ENCODE assay signal across 8 cellular contexts in genomic region chrX:119790977-119791436, GRCh38. TPM values are rescaled to one million over a fixed set of nuclear protein-coding genes. Genes with fewer than 3 reads are reported as not detected.
DNase-seq lines count a peak whose midpoint lies in the region; ATAC-seq and TF ChIP-seq lines count a peak whose summit lies in the region.

No MANE protein-coding gene starts in this region.

- H3K27me3 ChIP-seq in colonic mucosa = no peaks in the 10 kb centered on the region
- H3K27me3 ChIP-seq in lower lobe of right lung (ENCODE audit: low read depth) = no peaks in the 10 kb centered on the region

- ATAC-seq in GM19438 (IDR thresholded peaks at IDR 0.05; ENCODE audit: low read depth, unreplicated experiment) = peak; percentile 4
- ATAC-seq in HG03571 (IDR thresholded peaks at IDR 0.05; ENCODE audit: unreplicated experiment) = peak; percentile 11
- ATAC-seq in lower lobe of right lung = peak; percentile 52 to 53

- H3K4me3 ChIP-seq in colonic mucosa (peak overlapping the region; percentile 60), lower lobe of right lung (peak overlapping the region; percentile 71)

- H3K9me3 ChIP-seq in colonic mucosa (no peaks in the 10 kb centered on the region), lower lobe of right lung (no peaks in the 10 kb centered on the region)

- peak overlapping the region; percentile 79 to 86 for H3K9ac ChIP-seq in colonic mucosa (ENCODE audit: low read depth in 2 of 2, low read length in 2 of 2)

- intact Hi-C loops in colonic mucosa (cut with DNase I) (loop anchor here (5.0 kb wide), 1 partner anchor 76 kb away; no protein-coding TSS in a partner anchor), lower lobe of right lung (cut with DNase I) (no loop called here)

- peaks cover 4% of the 10 kb centered on the region for H3K4me1 ChIP-seq in colonic mucosa
- peaks cover 24% of the 10 kb centered on the region for H3K4me1 ChIP-seq in lower lobe of right lung

- DNase-seq in CD1c-positive myeloid dendritic cell (ENCODE audit: extremely low spot score) (peak; percentile 40), UCSD-AML1 (lab: John Stamatoyannopoulos, UW; ENCODE audit: unreplicated experiment) (peak; percentile 46), colonic mucosa (peak; percentile 29), lower lobe of right lung (no peak), amniotic stem cell (lab: John Stamatoyannopoulos, UW) (no peak)
- DNase-seq in stimulated activated CD8-positive, alpha-beta memory T cell treated with anti-CD3 and anti-CD28 coated beads, Interleukin-2, amount 100 ng/mL, for 1 hour (ENCODE audit: low read depth in 2 of 2) = peak; percentile 1 to 6

- H3K36me3 ChIP-seq in colonic mucosa (no peaks in the 10 kb centered on the region), lower lobe of right lung (peaks cover 25% of the 10 kb centered on the region)

- TF ChIP-seq CTCF in colonic mucosa (IDR thresholded peaks at IDR 0.05) (no peak), lower lobe of right lung (IDR thresholded peaks at IDR 0.05) (peak; percentile 15)

- peak overlapping the region; percentile 87 for H3K27ac ChIP-seq in colonic mucosa
- H3K27ac ChIP-seq in lower lobe of right lung = peak overlapping the region; percentile 91

RNA-seq across cellular contexts. Expression of gene RPL39, which starts 0.4 kb away (rescaled TPM):
- total RNA-seq in colonic mucosa (1,000 to 10,000 TPM; 1,267 to 1,593 TPM), lower lobe of right lung (1,325 TPM)

RNA-seq across cellular contexts. Expression of gene SOWAHD, which starts 32.6 kb away (rescaled TPM):
- 1 to 10 TPM; 3.2 to 4.9 TPM for total RNA-seq in colonic mucosa
- total RNA-seq in lower lobe of right lung = 9.6 TPM

Comparison
In these comparisons a context has a peak if more than half of its experiments do, and no peak if none do; other contexts are left out.
1. DNase-seq: peak in CD1c-positive myeloid dendritic cell (single experiment), UCSD-AML1 (single experiment), colonic mucosa (single experiment) and stimulated activated CD8-positive, alpha-beta memory T cell treated with anti-CD3 and anti-CD28 coated beads, Interleukin-2, amount 100 ng/mL, for 1 hour (2 of 2); none in lower lobe of right lung (single experiment) and amniotic stem cell (single experiment).
2. Peak in every context shown above with its lines, with median percentiles within 50 percentile points of each other: ATAC-seq.